ENCODE assay signal across 20 cellular contexts in genomic region chr11:10845589-10845988, GRCh38.
"Had no signal": no experiment of that assay in that cellular context is flagged by ENCODE, and none has a peak within 500 bp of the region (broad histone marks: within the 10 kb centered on the region; RNA-seq: fewer than 3 reads in every experiment).

No MANE protein-coding gene starts in this region.

- ATAC-seq: natural killer cell had no signal

- H3K4me3 Mint-ChIP-seq: endodermal cell, immature natural killer cell, natural killer cell, neural crest cell had no signal

- H3K27me3 ChIP-seq: sigmoid colon, tibial artery, upper lobe of left lung, uterus had no signal

- H3K9me3 Mint-ChIP-seq: endodermal cell, immature natural killer cell, natural killer cell, neural crest cell had no signal

- H3K4me1 ChIP-seq: uterus had no signal

- H3K27ac ChIP-seq: coronary artery, upper lobe of left lung, uterus had no signal

- H3K27ac Mint-ChIP-seq: endodermal cell, natural killer cell had no signal

- FAIRE-seq: endothelial cell of umbilical vein, frontal cortex, kidney, small intestine had no signal

- H3K4me3 ChIP-seq: coronary artery, mucosa of descending colon, sigmoid colon, tibial artery, upper lobe of left lung, uterus had no signal

- H3K9me3 ChIP-seq: mucosa of descending colon, sigmoid colon, tibial artery, upper lobe of left lung, uterus had no signal

- DNase-seq: effector CD4-positive, alpha-beta T cell; endodermal cell; erythroblast; immature natural killer cell; kidney; left cardiac atrium; mucosa of descending colon; natural killer cell; posterior cingulate gyrus; sigmoid colon; small intestine; stimulated activated CD4-positive, alpha-beta T cell treated with anti-CD3 and anti-CD28 coated beads, Interleukin-12 subunit alpha, Interleukin-12 subunit beta, amount 100 ng/mL, for 4 hours; stimulated activated naive CD4-positive, alpha-beta T cell; tibial artery; upper lobe of left lung; uterus had no signal

- H3K36me3 Mint-ChIP-seq: immature natural killer cell, natural killer cell had no signal

- H3K36me3 ChIP-seq: tibial artery, upper lobe of left lung, uterus had no signal
